In genomic region chr13:48411281-48412099, GRCh38 we compare ENCODE assay signal across 9 cellular contexts. TPM values are rescaled to one million over a fixed set of nuclear protein-coding genes. Genes with fewer than 3 reads are reported as not detected.
DNase-seq lines count a peak whose midpoint lies in the region; ATAC-seq and TF ChIP-seq lines count a peak whose summit lies in the region.
"Had no signal": no experiment of that assay in that cellular context is flagged by ENCODE, and none has a peak within 500 bp of the region (broad histone marks: within the 10 kb centered on the region; RNA-seq: fewer than 3 reads in every experiment).

No MANE protein-coding gene starts in this region.

- intact Hi-C loops in activated CD8-positive, alpha-beta T cell treated with anti-CD3 and anti-CD28 coated beads for 36 hours (cut with micrococcal nuclease) = no loop called here

- peaks cover 0 to 3% of the 10 kb centered on the region in 2 experiments for H3K36me3 ChIP-seq in trophoblast cell (ENCODE audit: control insufficient read depth in 1 of 2, insufficient read depth in 2 of 2, low read length in 2 of 2)

- ATAC-seq in activated CD8-positive, alpha-beta T cell treated with anti-CD3 and anti-CD28 coated beads for 36 hours = peak; percentile 66
- ATAC-seq in GM19463 (IDR thresholded peaks at IDR 0.05; ENCODE audit: unreplicated experiment) = no peak

- no peak overlapping the region for H2AFZ ChIP-seq in trophoblast cell (ENCODE audit: insufficient read depth, low read length, poor library complexity)

- POLR2A ChIA-PET in activated CD8-positive, alpha-beta T cell treated with anti-CD3 and anti-CD28 coated beads for 36 hours (lab: Charles Lee) = interaction anchor here (1.3 to 1.6 kb wide), 2 partner anchors 9 to 316 kb away, joined by 3 to 8 read pairs; partner anchors contain the start of gene MED4
- POLR2A ChIA-PET in RWPE1 (lab: Yijun Ruan, JAX; ENCODE audit: low non-redundant PET) = no interaction called here

- H2AK5ac ChIP-seq in trophoblast cell (ENCODE audit: low read length) = no peak overlapping the region

- no peak overlapping the region for H2BK120ac ChIP-seq in trophoblast cell (ENCODE audit: insufficient read depth, low read length, poor library complexity)

- H3K27me3 Mint-ChIP-seq in activated CD8-positive, alpha-beta T cell treated with anti-CD3 and anti-CD28 coated beads for 36 hours = no peaks in the 10 kb centered on the region

- no CpG with 5 or more reads among the region's 7 CpGs for WGBS in trophoblast cell (ENCODE audit: extremely low coverage, insufficient coverage, insufficient read length)

- TF ChIP-seq CTCF in GM13976 (IDR thresholded peaks at IDR 0.05; ENCODE audit: borderline replicate concordance, control extremely low read depth, extremely low read depth, insufficient read depth, missing control alignments) (no peak), foreskin fibroblast (IDR thresholded peaks at IDR 0.05; ENCODE audit: low read depth, low read length) (no peak), RWPE1 (conservative IDR thresholded peaks at IDR 0.05; ENCODE audit: low read depth) (no peak)
- no peak for TF ChIP-seq CTCF in activated CD8-positive, alpha-beta T cell treated with anti-CD3 and anti-CD28 coated beads for 36 hours (IDR thresholded peaks at IDR 0.05)

- H4K91ac ChIP-seq in trophoblast cell (ENCODE audit: low read depth, low read length) = no peak overlapping the region

- no peak overlapping the region for H3K14ac ChIP-seq in trophoblast cell (ENCODE audit: low read length)

- in situ Hi-C loops in GM13976 (cut with MboI; ENCODE audit: low sequenced_read_pairs, unreplicated experiment) = no loop called here

- CTCF ChIA-PET in activated CD8-positive, alpha-beta T cell treated with anti-CD3 and anti-CD28 coated beads for 36 hours (lab: Charles Lee) = no interaction called here
- CTCF ChIA-PET in RWPE1 (lab: Yijun Ruan, JAX) = no interaction called here

- peak overlapping the region; percentile 90 for H3K27ac Mint-ChIP-seq in activated CD8-positive, alpha-beta T cell treated with anti-CD3 and anti-CD28 coated beads for 36 hours

- H3K4me1 ChIP-seq in trophoblast cell (ENCODE audit: control insufficient read depth in 1 of 2, insufficient read depth in 2 of 2, low read length in 2 of 2) = no peaks in the 10 kb centered on the region

- peak overlapping the region; percentile 68 to 80 for H3K4me3 ChIP-seq in foreskin fibroblast (ENCODE audit: low read depth in 1 of 2, low read length in 2 of 2)
- H3K4me3 ChIP-seq in trophoblast cell (ENCODE audit: low read depth, low read length) = no peak overlapping the region

- no peaks in the 10 kb centered on the region for H3K79me1 ChIP-seq in trophoblast cell (ENCODE audit: low read length)

- peaks cover 41% of the 10 kb centered on the region for H3K4me1 Mint-ChIP-seq in activated CD8-positive, alpha-beta T cell treated with anti-CD3 and anti-CD28 coated beads for 36 hours (ENCODE audit: low read depth)

- DNase-seq in GM13976 (ENCODE audit: low spot score) = peak; percentile 8
- DNase-seq in activated CD8-positive, alpha-beta T cell treated with anti-CD3 and anti-CD28 coated beads for 36 hours = peak; percentile 21
- peak in 1 of 2 donors; percentile 33 for DNase-seq in foreskin fibroblast
- no peak for DNase-seq in trophoblast cell
- no peak for DNase-seq in RWPE1 (ENCODE audit: low spot score)
- DNase-seq in D341Med (ENCODE audit: low spot score) = no peak
- DNase-seq in SW480 (ENCODE audit: low spot score) = no peak

- no peaks in the 10 kb centered on the region for H3K79me2 ChIP-seq in trophoblast cell (ENCODE audit: control insufficient read depth, insufficient read depth, low read length, poor library complexity)

- H3K23ac ChIP-seq in trophoblast cell (ENCODE audit: low read length) = no peak overlapping the region

- H3K4me3 Mint-ChIP-seq in activated CD8-positive, alpha-beta T cell treated with anti-CD3 and anti-CD28 coated beads for 36 hours = peak overlapping the region; percentile 93

- H3K36me3 Mint-ChIP-seq in activated CD8-positive, alpha-beta T cell treated with anti-CD3 and anti-CD28 coated beads for 36 hours (ENCODE audit: low read depth) = peaks cover 19% of the 10 kb centered on the region

- H2BK12ac ChIP-seq in trophoblast cell (ENCODE audit: low read length) = no peak overlapping the region

- H3K27ac ChIP-seq in trophoblast cell (ENCODE audit: low read depth, low read length) (no peak overlapping the region), RWPE1 (no peak overlapping the region)

- no peak overlapping the region for H3K4ac ChIP-seq in trophoblast cell (ENCODE audit: low read depth, low read length)

- H4K12ac ChIP-seq in trophoblast cell (ENCODE audit: low read depth, low read length) = no peak overlapping the region

- no peaks in the 10 kb centered on the region for H3K9me3 Mint-ChIP-seq in activated CD8-positive, alpha-beta T cell treated with anti-CD3 and anti-CD28 coated beads for 36 hours

- no peak overlapping the region for H3K9ac ChIP-seq in trophoblast cell (ENCODE audit: low read length)

- peaks cover 4% of the 10 kb centered on the region for H3K9me3 ChIP-seq in trophoblast cell (ENCODE audit: insufficient read depth, low read depth, low read length)

- H3K4me2 ChIP-seq in trophoblast cell (ENCODE audit: low read length) = peak overlapping the region; percentile 62

- no peak overlapping the region for H4K8ac ChIP-seq in trophoblast cell (ENCODE audit: low read depth, low read length)

- no peak overlapping the region for H2BK5ac ChIP-seq in trophoblast cell (ENCODE audit: low read depth, low read length, poor library complexity)

- H3K18ac ChIP-seq in trophoblast cell (ENCODE audit: low read length) = no peak overlapping the region

- no peaks in the 10 kb centered on the region for H3K27me3 ChIP-seq in trophoblast cell (ENCODE audit: insufficient read depth, low read length)

RNA-seq across cellular contexts. Expression of gene LPAR6, which starts 1.4 kb away (rescaled TPM):
- 1 to 10 TPM; 5.2 to 6.4 TPM for total RNA-seq in activated CD8-positive, alpha-beta T cell treated with anti-CD3 and anti-CD28 coated beads for 36 hours
- 6.2 and 6.5 TPM in 2 replicates for polyA plus RNA-seq in trophoblast cell (2013)
- polyA plus RNA-seq: neural cell had no signal

Comparison
In these comparisons a context has a peak if more than half of its experiments do, and no peak if none do; other contexts are left out.
1. DNase-seq: peak in GM13976 (single experiment) and activated CD8-positive, alpha-beta T cell treated with anti-CD3 and anti-CD28 coated beads for 36 hours (single experiment); none in trophoblast cell (0 of 2), RWPE1 (single experiment), D341Med (single experiment) and SW480 (single experiment).